Comparison of ENCODE assay signal across 10 cellular contexts in genomic region chr16:83802135-83802534, GRCh38. TPM values are rescaled to one million over a fixed set of nuclear protein-coding genes. Genes with fewer than 3 reads are reported as not detected.
DNase-seq lines count a peak whose midpoint lies in the region; ATAC-seq and TF ChIP-seq lines count a peak whose summit lies in the region.
"Had no signal": no experiment of that assay in that cellular context is flagged by ENCODE, and none has a peak within 500 bp of the region (broad histone marks: within the 10 kb centered on the region; RNA-seq: fewer than 3 reads in every experiment).

No MANE protein-coding gene starts in this region.

- H3K4me3 Mint-ChIP-seq in type B pancreatic cell, result peak overlapping the region; percentile 33

- no peaks in the 10 kb centered on the region for H3K9me3 ChIP-seq in right cardiac atrium (ENCODE audit: control insufficient read depth, low read length)

- TF ChIP-seq CTCF in type B pancreatic cell (conservative IDR thresholded peaks at IDR 0.05), result no peak

- intact Hi-C loops in right cardiac atrium (cut with DNase I), result no loop called here

- H3K4me1 ChIP-seq in right cardiac atrium (ENCODE audit: control insufficient read depth, insufficient read depth, low read length), result no peaks in the 10 kb centered on the region

- WGBS in right cardiac atrium, result 10% methylated on average over 6 of the region's 6 CpGs

- H3K4me1 Mint-ChIP-seq in type B pancreatic cell (ENCODE audit: unreplicated experiment), result peaks cover 16% of the 10 kb centered on the region

- no peaks in the 10 kb centered on the region for H3K36me3 Mint-ChIP-seq in type B pancreatic cell

- H3K9me3 Mint-ChIP-seq in type B pancreatic cell, result no peaks in the 10 kb centered on the region

- H3K4me3 ChIP-seq in right cardiac atrium (ENCODE audit: low read length), result peak overlapping the region; percentile 35

- no peaks in the 10 kb centered on the region for H3K27me3 ChIP-seq in right cardiac atrium (ENCODE audit: control insufficient read depth, insufficient read depth)

- DNase-seq in DMS53 (lab: John Stamatoyannopoulos, UW) (peak; percentile 16), DMS53 treated with DMSO at 0.1 percent for 48 hours (lab: John Stamatoyannopoulos, UW; ENCODE audit: unreplicated experiment) (no peak), right cardiac atrium (no peak), type B pancreatic cell (ENCODE audit: extremely low spot score, unreplicated experiment) (no peak), SHP77 (lab: John Stamatoyannopoulos, UW) (no peak), occipital lobe (lab: John Stamatoyannopoulos, UW) (no peak), globus pallidus (ENCODE audit: low spot score) (no peak)

- H3K27ac ChIP-seq in right cardiac atrium (ENCODE audit: low read length), result no peak overlapping the region
- H3K27ac ChIP-seq: 22Rv1 had no signal

- ATAC-seq in SK-N-SH treated with all-trans-retinoic acid at 6 μM for 48 hours, result peak; percentile 56
- ATAC-seq in right cardiac atrium, result peak; percentile 63 to 66
- ATAC-seq: Panc1 had no signal

- peak overlapping the region; percentile 71 for H3K27ac Mint-ChIP-seq in type B pancreatic cell

- peaks cover 3% of the 10 kb centered on the region for H3K27me3 Mint-ChIP-seq in type B pancreatic cell

TF ChIP-seq in SK-N-SH treated with all-trans-retinoic acid at 6 μM for 48 hours, 23 proteins besides CTCF, POLR2A, EP300 and RAD21:
- no peak for TF ChIP-seq BACH2 (CRISPR knock-in tag; IDR thresholded peaks at IDR 0.05; ENCODE audit: borderline replicate concordance)
- TF ChIP-seq ZFP3 (CRISPR knock-in tag; IDR thresholded peaks at IDR 0.05), result no peak

RNA-seq across cellular contexts. Expression of gene HSBP1, which starts 5.6 kb away (rescaled TPM):
- total RNA-seq in right cardiac atrium (100 to 1,000 TPM; 133 to 173 (median 155) TPM), type B pancreatic cell (ENCODE audit: low replicate concordance) (139 and 226 TPM in 2 replicates), occipital lobe (114 TPM)
- 102 TPM for polyA plus RNA-seq in right cardiac atrium
